In the genomic region with DNA sequence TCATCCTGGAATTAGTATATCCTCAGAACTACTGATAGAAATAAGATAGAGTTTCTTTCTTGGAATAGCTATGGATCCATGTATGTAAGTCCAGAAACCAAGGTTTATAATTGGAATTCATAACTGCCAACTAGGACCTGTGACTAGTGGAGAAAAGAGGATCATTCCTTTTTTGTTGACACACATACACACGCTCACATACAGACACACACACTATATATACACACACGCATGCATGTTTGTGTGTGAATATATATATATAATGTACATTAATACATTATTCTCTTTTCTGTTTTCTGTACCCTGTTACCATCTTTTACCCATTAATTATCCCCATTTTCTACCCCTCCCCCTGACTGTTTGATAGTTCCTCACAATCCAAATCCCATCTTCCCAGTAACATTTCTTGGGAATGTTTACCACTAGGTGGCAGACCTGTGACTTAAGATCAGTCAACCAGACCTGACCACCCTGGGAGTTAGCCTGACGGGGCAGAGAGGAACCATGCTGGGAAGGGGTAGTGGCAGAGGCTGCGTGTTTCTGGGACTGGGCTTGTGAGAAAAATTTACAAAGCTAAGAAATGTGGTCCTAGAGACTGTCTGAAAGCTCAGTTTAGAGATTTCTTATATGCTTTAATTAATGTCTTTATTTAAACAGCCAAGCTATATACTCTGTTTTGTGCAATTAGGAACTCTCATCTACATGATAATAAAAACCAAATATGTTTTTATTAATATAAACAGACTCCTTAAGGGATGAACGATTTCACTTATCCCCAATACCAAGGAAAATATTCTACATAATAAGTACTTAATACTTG, we compare ENCODE assay signal across 8 cellular contexts.
DNase-seq lines count a peak whose midpoint lies in the region; ATAC-seq and TF ChIP-seq lines count a peak whose summit lies in the region.

No MANE protein-coding gene starts in this region.

- H2AFZ ChIP-seq in GM23248 = peak overlapping the region; percentile 65

- H3K27ac ChIP-seq in GM23248 = no peak overlapping the region
- H3K27ac ChIP-seq in WERI-Rb-1 = no peak overlapping the region
- H3K27ac ChIP-seq in right atrium auricular region = no peak overlapping the region

- H3K4me1 ChIP-seq in GM23248 (ENCODE audit: insufficient read depth) (no peaks in the 10 kb centered on the region), right atrium auricular region (no peaks in the 10 kb centered on the region)

- ATAC-seq in natural killer cell = no peak

- intact Hi-C loops in natural killer cell (cut with micrococcal nuclease) = no loop called here

- TF ChIP-seq CTCF in WERI-Rb-1 (IDR thresholded peaks at IDR 0.05; ENCODE audit: low read depth, low read length) = peak; percentile 55
- TF ChIP-seq CTCF in right atrium auricular region (IDR thresholded peaks at IDR 0.05) = peak; percentile 36 to 70
- no peak for TF ChIP-seq CTCF in natural killer cell (IDR thresholded peaks at IDR 0.05)

- H3K27ac Mint-ChIP-seq in natural killer cell = no peak overlapping the region

- H3K27me3 ChIP-seq in GM23248 (replicated peaks; ENCODE audit: insufficient read depth) (no peaks in the 10 kb centered on the region), WERI-Rb-1 (ENCODE audit: insufficient read depth, low read depth, severe bottlenecking) (no peaks in the 10 kb centered on the region), right atrium auricular region (no peaks in the 10 kb centered on the region)

- in situ Hi-C loops in GM23248 (cut with MboI) = loop anchor here (5.0 kb wide), 1 partner anchor 176 kb away; no protein-coding TSS in a partner anchor

- DNase-seq in DMS53 (lab: John Stamatoyannopoulos, UW) (peak; percentile 95), GM23248 (peak; percentile 79), NCI-H1105 treated with DMSO at 0.1 percent for 48 hours (lab: John Stamatoyannopoulos, UW) (peak; percentile 58), WERI-Rb-1 (peak; percentile 70), right atrium auricular region (ENCODE audit: low spot score) (no peak), stromal cell of bone marrow (ENCODE audit: low read depth) (peak; percentile 45), natural killer cell (no peak), T-helper 9 cell (no peak)

- H3K79me2 ChIP-seq in GM23248 (ENCODE audit: insufficient read depth) = no peaks in the 10 kb centered on the region

- H3K27me3 Mint-ChIP-seq in natural killer cell (ENCODE audit: low read depth in 2 of 2) = no peaks in the 10 kb centered on the region

- WGBS in GM23248 (ENCODE audit: low coverage in 1 of 2, low lambda C conversion rate in 2 of 2, missing lambda C conversion rate in 2 of 2), 2 experiments = 39 to 42% methylated on average over 5 of the region's 5 CpGs

- no peaks in the 10 kb centered on the region for H3K9me3 ChIP-seq in GM23248 (ENCODE audit: low read depth)
- H3K9me3 ChIP-seq in WERI-Rb-1 (ENCODE audit: severe bottlenecking) = no peaks in the 10 kb centered on the region
- no peaks in the 10 kb centered on the region for H3K9me3 ChIP-seq in right atrium auricular region

- no peaks in the 10 kb centered on the region for H3K4me1 Mint-ChIP-seq in natural killer cell

- H3K9ac ChIP-seq in GM23248 = no peak overlapping the region

- no peaks in the 10 kb centered on the region for H4K20me1 ChIP-seq in GM23248 (ENCODE audit: insufficient read depth)

- H3K4me3 ChIP-seq in GM23248 (no peak overlapping the region), WERI-Rb-1 (ENCODE audit: low read depth, low read length) (no peak overlapping the region), right atrium auricular region (no peak overlapping the region)

- H3K4me3 Mint-ChIP-seq in natural killer cell = no peak overlapping the region

- H3K36me3 ChIP-seq in GM23248 (ENCODE audit: low read depth) (no peaks in the 10 kb centered on the region), WERI-Rb-1 (no peaks in the 10 kb centered on the region), right atrium auricular region (no peaks in the 10 kb centered on the region)

- H3K9me2 ChIP-seq in GM23248 (ENCODE audit: insufficient read depth) = no peaks in the 10 kb centered on the region

- no peaks in the 10 kb centered on the region for H3K36me3 Mint-ChIP-seq in natural killer cell

- H3K9me3 Mint-ChIP-seq in natural killer cell = peaks cover 4 to 6% of the 10 kb centered on the region in 2 donors

- no peak overlapping the region for H3K4me2 ChIP-seq in GM23248 (ENCODE audit: unreplicated experiment)

- H3F3A ChIP-seq in GM23248 (ENCODE audit: insufficient read depth) = no peaks in the 10 kb centered on the region

Comparison
In these comparisons a context has a peak if more than half of its experiments do, and no peak if none do; other contexts are left out.
1. DNase-seq: peak in DMS53 (single experiment), GM23248 (single experiment), NCI-H1105 treated with DMSO at 0.1 percent for 48 hours (single experiment), WERI-Rb-1 (single experiment) and stromal cell of bone marrow (single experiment); none in right atrium auricular region (single experiment), natural killer cell (single experiment) and T-helper 9 cell (single experiment).